Comparison of ENCODE assay signal across 16 cellular contexts in genomic region chr1:89539135-89539534, GRCh38. TPM values are rescaled to one million over a fixed set of nuclear protein-coding genes. Genes with fewer than 3 reads are reported as not detected.
DNase-seq lines count a peak whose midpoint lies in the region; ATAC-seq and TF ChIP-seq lines count a peak whose summit lies in the region.
"Had no signal": no experiment of that assay in that cellular context is flagged by ENCODE, and none has a peak within 500 bp of the region (broad histone marks: within the 10 kb centered on the region; RNA-seq: fewer than 3 reads in every experiment).

No MANE protein-coding gene starts in this region.

- CTCF ChIA-PET in activated CD8-positive, alpha-beta T cell treated with anti-CD3 and anti-CD28 coated beads for 36 hours (lab: Charles Lee) = no interaction called here
- CTCF ChIA-PET in activated CD8-positive, alpha-beta T cell treated with anti-CD3 and anti-CD28 coated beads, Interleukin-2, amount 10 ng/mL, durations not matched to agents 7 days and 5 days (lab: Charles Lee) = no interaction called here

- POLR2A ChIA-PET in activated CD8-positive, alpha-beta T cell treated with anti-CD3 and anti-CD28 coated beads for 36 hours (lab: Charles Lee) = interaction anchor here (0.6 to 2.2 kb wide), 2 partner anchors 10 to 16 kb away, joined by 3 to 9 read pairs; no protein-coding TSS in a partner anchor
- POLR2A ChIA-PET in activated CD8-positive, alpha-beta T cell treated with anti-CD3 and anti-CD28 coated beads, Interleukin-2, amount 10 ng/mL, durations not matched to agents 7 days and 5 days (lab: Charles Lee) = interaction anchor here (0.8 kb wide), 1 partner anchor 13 kb away, joined by 3 read pairs; no protein-coding TSS in a partner anchor

- peak; percentile 12 for ATAC-seq in activated CD8-positive, alpha-beta T cell treated with anti-CD3 and anti-CD28 coated beads for 36 hours
- no peak for ATAC-seq in activated CD8-positive, alpha-beta T cell treated with anti-CD3 and anti-CD28 coated beads, Interleukin-2, amount 10 ng/mL, durations not matched to agents 7 days and 5 days
- ATAC-seq in activated T-helper 17 cell treated with anti-CD3 and anti-CD28 coated beads, Interleukin-2, amount 50 U/mL, for 72 hours (replicated peaks) = no peak
- no peak for ATAC-seq in stimulated activated effector memory CD8-positive, alpha-beta T cell treated with anti-CD3 and anti-CD28 coated beads, Interleukin-12 subunit alpha, Interleukin-12 subunit beta, amount 100 ng/mL, for 72 hours
- no peak for ATAC-seq in GM21515 (IDR thresholded peaks at IDR 0.05; ENCODE audit: unreplicated experiment)

- no peak overlapping the region for H3K4me3 Mint-ChIP-seq in activated CD8-positive, alpha-beta T cell treated with anti-CD3 and anti-CD28 coated beads for 36 hours
- no peak overlapping the region for H3K4me3 Mint-ChIP-seq in activated CD8-positive, alpha-beta T cell treated with anti-CD3 and anti-CD28 coated beads, Interleukin-2, amount 10 ng/mL, durations not matched to agents 7 days and 5 days
- peak overlapping the region; percentile 58 for H3K4me3 Mint-ChIP-seq in activated T-helper 17 cell treated with anti-CD3 and anti-CD28 coated beads, Interleukin-2, amount 50 U/mL, for 72 hours
- H3K4me3 Mint-ChIP-seq in stimulated activated effector memory CD8-positive, alpha-beta T cell treated with anti-CD3 and anti-CD28 coated beads, Interleukin-12 subunit alpha, Interleukin-12 subunit beta, amount 100 ng/mL, for 72 hours = no peak overlapping the region

- H3K36me3 Mint-ChIP-seq in activated CD8-positive, alpha-beta T cell treated with anti-CD3 and anti-CD28 coated beads for 36 hours (ENCODE audit: low read depth) = peaks cover 72% of the 10 kb centered on the region
- peaks cover 31% of the 10 kb centered on the region for H3K36me3 Mint-ChIP-seq in activated CD8-positive, alpha-beta T cell treated with anti-CD3 and anti-CD28 coated beads, Interleukin-2, amount 10 ng/mL, durations not matched to agents 7 days and 5 days (ENCODE audit: low read depth)
- H3K36me3 Mint-ChIP-seq in activated T-helper 17 cell treated with anti-CD3 and anti-CD28 coated beads, Interleukin-2, amount 50 U/mL, for 72 hours (ENCODE audit: low read depth) = peaks cover 82% of the 10 kb centered on the region
- H3K36me3 Mint-ChIP-seq in stimulated activated effector memory CD8-positive, alpha-beta T cell treated with anti-CD3 and anti-CD28 coated beads, Interleukin-12 subunit alpha, Interleukin-12 subunit beta, amount 100 ng/mL, for 72 hours = peaks cover 79% of the 10 kb centered on the region

- H3K27ac ChIP-seq in angular gyrus (ENCODE audit: low read depth, low read length) = peak overlapping the region; percentile 65
- H3K27ac ChIP-seq: C4-2B had no signal

- H3K4me1 Mint-ChIP-seq in activated CD8-positive, alpha-beta T cell treated with anti-CD3 and anti-CD28 coated beads for 36 hours (ENCODE audit: low read depth) = peaks cover 78% of the 10 kb centered on the region
- peaks cover 32% of the 10 kb centered on the region for H3K4me1 Mint-ChIP-seq in activated CD8-positive, alpha-beta T cell treated with anti-CD3 and anti-CD28 coated beads, Interleukin-2, amount 10 ng/mL, durations not matched to agents 7 days and 5 days (ENCODE audit: low read depth)
- peaks cover 50% of the 10 kb centered on the region for H3K4me1 Mint-ChIP-seq in activated T-helper 17 cell treated with anti-CD3 and anti-CD28 coated beads, Interleukin-2, amount 50 U/mL, for 72 hours
- peaks cover 52% of the 10 kb centered on the region for H3K4me1 Mint-ChIP-seq in stimulated activated effector memory CD8-positive, alpha-beta T cell treated with anti-CD3 and anti-CD28 coated beads, Interleukin-12 subunit alpha, Interleukin-12 subunit beta, amount 100 ng/mL, for 72 hours

- no peaks in the 10 kb centered on the region for H3K27me3 Mint-ChIP-seq in activated CD8-positive, alpha-beta T cell treated with anti-CD3 and anti-CD28 coated beads for 36 hours
- H3K27me3 Mint-ChIP-seq in activated CD8-positive, alpha-beta T cell treated with anti-CD3 and anti-CD28 coated beads, Interleukin-2, amount 10 ng/mL, durations not matched to agents 7 days and 5 days (ENCODE audit: low read depth) = no peaks in the 10 kb centered on the region
- no peaks in the 10 kb centered on the region for H3K27me3 Mint-ChIP-seq in activated T-helper 17 cell treated with anti-CD3 and anti-CD28 coated beads, Interleukin-2, amount 50 U/mL, for 72 hours

- H3K27ac Mint-ChIP-seq in activated CD8-positive, alpha-beta T cell treated with anti-CD3 and anti-CD28 coated beads for 36 hours = peak overlapping the region; percentile 83
- no peak overlapping the region for H3K27ac Mint-ChIP-seq in activated CD8-positive, alpha-beta T cell treated with anti-CD3 and anti-CD28 coated beads, Interleukin-2, amount 10 ng/mL, durations not matched to agents 7 days and 5 days
- H3K27ac Mint-ChIP-seq in activated T-helper 17 cell treated with anti-CD3 and anti-CD28 coated beads, Interleukin-2, amount 50 U/mL, for 72 hours = peak overlapping the region; percentile 87
- H3K27ac Mint-ChIP-seq in stimulated activated effector memory CD8-positive, alpha-beta T cell treated with anti-CD3 and anti-CD28 coated beads, Interleukin-12 subunit alpha, Interleukin-12 subunit beta, amount 100 ng/mL, for 72 hours = peak overlapping the region; percentile 79

- intact Hi-C loops in activated CD8-positive, alpha-beta T cell treated with anti-CD3 and anti-CD28 coated beads for 36 hours (cut with micrococcal nuclease) = no loop called here

- DNase-seq in activated CD8-positive, alpha-beta T cell treated with anti-CD3 and anti-CD28 coated beads for 36 hours = no peak
- no peak for DNase-seq in activated CD8-positive, alpha-beta T cell treated with anti-CD3 and anti-CD28 coated beads, Interleukin-2, amount 10 ng/mL, durations not matched to agents 7 days and 5 days
- no peak for DNase-seq in stimulated activated effector memory CD8-positive, alpha-beta T cell treated with anti-CD3 and anti-CD28 coated beads, Interleukin-12 subunit alpha, Interleukin-12 subunit beta, amount 100 ng/mL, for 72 hours (ENCODE audit: low spot score in 2 of 2)
- DNase-seq in NCI-H82 (lab: John Stamatoyannopoulos, UW) = no peak
- DNase-seq: DMS 273 treated with DMSO at 0.1 percent for 48 hours, EL, NCI-H1417 treated with DMSO at 0.1 percent for 48 hours, NCI-H1930, NCI-H2171 treated with DMSO at 0.1 percent for 48 hours, NCI-H446 treated with DMSO at 0.1 percent for 48 hours, NCI-H748 treated with DMSO at 0.1 percent for 48 hours, PC-9 had no signal

- H3K9me3 Mint-ChIP-seq in activated CD8-positive, alpha-beta T cell treated with anti-CD3 and anti-CD28 coated beads for 36 hours = peaks cover 6% of the 10 kb centered on the region
- no peaks in the 10 kb centered on the region for H3K9me3 Mint-ChIP-seq in activated CD8-positive, alpha-beta T cell treated with anti-CD3 and anti-CD28 coated beads, Interleukin-2, amount 10 ng/mL, durations not matched to agents 7 days and 5 days (ENCODE audit: insufficient read depth)
- no peaks in the 10 kb centered on the region for H3K9me3 Mint-ChIP-seq in activated T-helper 17 cell treated with anti-CD3 and anti-CD28 coated beads, Interleukin-2, amount 50 U/mL, for 72 hours
- no peaks in the 10 kb centered on the region for H3K9me3 Mint-ChIP-seq in stimulated activated effector memory CD8-positive, alpha-beta T cell treated with anti-CD3 and anti-CD28 coated beads, Interleukin-12 subunit alpha, Interleukin-12 subunit beta, amount 100 ng/mL, for 72 hours

- TF ChIP-seq CTCF in activated CD8-positive, alpha-beta T cell treated with anti-CD3 and anti-CD28 coated beads for 36 hours (IDR thresholded peaks at IDR 0.05) = no peak

RNA-seq across cellular contexts. Expression of gene LRRC8B, which starts 14.5 kb away (rescaled TPM):
- 10 to 100 TPM; 24.9 to 31.7 TPM for total RNA-seq in activated CD8-positive, alpha-beta T cell treated with anti-CD3 and anti-CD28 coated beads for 36 hours
- 10 to 100 TPM; 11.8 to 13.0 TPM for total RNA-seq in activated CD8-positive, alpha-beta T cell treated with anti-CD3 and anti-CD28 coated beads, Interleukin-2, amount 10 ng/mL, durations not matched to agents 7 days and 5 days
- total RNA-seq in activated T-helper 17 cell treated with anti-CD3 and anti-CD28 coated beads, Interleukin-2, amount 50 U/mL, for 72 hours = 10 to 100 TPM; 16.3 to 45.8 TPM
